Comparison of ENCODE assay signal across 8 cellular contexts in the genomic region with DNA sequence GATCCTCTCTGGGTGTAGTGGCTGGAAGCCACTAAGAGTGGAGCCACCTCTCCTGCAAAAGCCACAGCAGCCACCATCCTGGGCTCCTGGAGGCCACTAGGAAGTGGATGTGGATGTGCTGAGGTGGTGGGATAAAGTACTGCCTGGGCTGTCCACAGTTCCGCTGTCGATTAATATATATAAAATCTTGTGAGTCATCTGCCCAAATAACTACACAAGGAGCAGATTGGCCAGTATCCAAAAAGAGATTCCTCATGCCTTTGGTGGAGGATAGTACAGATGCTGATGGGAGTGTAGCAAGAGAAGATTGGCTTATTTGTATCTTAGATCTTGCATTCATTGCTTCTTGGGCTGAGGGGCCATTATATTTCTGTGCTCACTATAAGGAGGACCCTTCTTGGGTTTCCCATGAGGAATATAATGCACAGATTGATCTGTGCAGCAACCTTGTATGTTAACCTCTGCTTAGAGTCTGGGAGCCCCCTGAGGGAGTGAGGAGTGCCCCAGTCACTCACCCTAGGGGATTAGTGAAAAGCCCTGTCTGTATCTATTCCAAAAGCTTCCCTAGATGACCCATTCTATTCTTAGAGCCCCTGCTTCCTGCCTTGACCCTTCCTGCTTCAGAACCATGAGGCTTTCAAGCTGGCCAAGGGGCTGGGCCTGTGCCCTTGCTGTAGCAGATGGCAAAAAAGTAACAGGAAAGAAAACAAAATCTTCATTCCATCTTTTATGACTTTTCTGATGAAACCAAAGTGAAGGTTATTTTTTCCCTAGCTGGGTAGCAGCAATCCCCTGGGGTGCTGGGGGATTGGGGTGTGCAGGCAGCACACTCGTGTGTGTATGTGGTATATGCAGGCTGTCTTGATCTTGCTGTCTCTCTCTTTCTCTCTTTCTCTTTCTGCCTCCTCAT. TPM values are rescaled to one million over a fixed set of nuclear protein-coding genes. Genes with fewer than 3 reads are reported as not detected.
DNase-seq lines count a peak whose midpoint lies in the region; ATAC-seq and TF ChIP-seq lines count a peak whose summit lies in the region.
"Had no signal": no experiment of that assay in that cellular context is flagged by ENCODE, and none has a peak within 500 bp of the region (broad histone marks: within the 10 kb centered on the region; RNA-seq: fewer than 3 reads in every experiment).

No MANE protein-coding gene starts in this region.

- no peak overlapping the region for H3K4me3 ChIP-seq in fibroblast of villous mesenchyme (ENCODE audit: low read depth, low read length)

- CTCF ChIA-PET in activated B cell treated with CpG ODN at 0.5 μM for 24 hours (lab: Charles Lee): interaction anchor here (2.0 kb wide), 1 partner anchor 61 kb away, joined by 8 read pairs; no protein-coding TSS in a partner anchor

- intact Hi-C loops in activated B cell treated with CpG ODN at 0.5 μM for 24 hours (cut with micrococcal nuclease): loop anchor here (2.0 kb wide), 1 partner anchor 15 kb away; no protein-coding TSS in a partner anchor

- peak overlapping the region; percentile 79 for H3K27ac Mint-ChIP-seq in activated B cell treated with CpG ODN at 0.5 μM for 24 hours
- H3K27ac Mint-ChIP-seq in stimulated activated naive B cell treated with anti-CD40 and anti-IgM and Interleukin-4, amounts not matched to agents 10 μg/mL and 1 μg/mL and 100 μg/mL, for 72 hours: peak overlapping the region; percentile 71

- H3K36me3 Mint-ChIP-seq in activated B cell treated with CpG ODN at 0.5 μM for 24 hours (ENCODE audit: low read depth): peaks cover 92% of the 10 kb centered on the region
- peaks cover 29 to 51% of the 10 kb centered on the region in 2 donors for H3K36me3 Mint-ChIP-seq in stimulated activated naive B cell treated with anti-CD40 and anti-IgM and Interleukin-4, amounts not matched to agents 10 μg/mL and 1 μg/mL and 100 μg/mL, for 72 hours

- peak; percentile 53 for DNase-seq in H4 (ENCODE audit: low spot score)
- DNase-seq in activated B cell treated with CpG ODN at 0.5 μM for 24 hours: no peak
- DNase-seq in fibroblast of villous mesenchyme (ENCODE audit: low read depth): peak; percentile 89
- no peak for DNase-seq in stimulated activated naive B cell treated with anti-CD40 and anti-IgM and Interleukin-4, amounts not matched to agents 10 μg/mL and 1 μg/mL and 100 μg/mL, for 72 hours
- no peak for DNase-seq in cerebellum (ENCODE audit: low spot score)
- no peak for DNase-seq in NCI-H1092 treated with DMSO at 0.1 percent for 48 hours (lab: John Stamatoyannopoulos, UW)
- DNase-seq: NCI-H2171 had no signal

- H3K4me3 Mint-ChIP-seq in activated B cell treated with CpG ODN at 0.5 μM for 24 hours: peak overlapping the region; percentile 6
- H3K4me3 Mint-ChIP-seq in stimulated activated naive B cell treated with anti-CD40 and anti-IgM and Interleukin-4, amounts not matched to agents 10 μg/mL and 1 μg/mL and 100 μg/mL, for 72 hours: peak overlapping the region; percentile 54 to 64

- H3K9me3 Mint-ChIP-seq in activated B cell treated with CpG ODN at 0.5 μM for 24 hours: no peaks in the 10 kb centered on the region
- peaks cover 0 to 2% of the 10 kb centered on the region in 2 donors for H3K9me3 Mint-ChIP-seq in stimulated activated naive B cell treated with anti-CD40 and anti-IgM and Interleukin-4, amounts not matched to agents 10 μg/mL and 1 μg/mL and 100 μg/mL, for 72 hours

- POLR2A ChIA-PET in activated B cell treated with CpG ODN at 0.5 μM for 24 hours (lab: Charles Lee): interaction anchor here (0.6 to 1.2 kb wide), 3 partner anchors 11 to 24 kb away, joined by 3 to 5 read pairs (median 4); no protein-coding TSS in a partner anchor

- no peak for TF ChIP-seq CTCF in activated B cell treated with CpG ODN at 0.5 μM for 24 hours (IDR thresholded peaks at IDR 0.05)
- TF ChIP-seq CTCF in fibroblast of villous mesenchyme (IDR thresholded peaks at IDR 0.05; ENCODE audit: insufficient read depth, low read depth, low read length): no peak

- H3K4me1 Mint-ChIP-seq in activated B cell treated with CpG ODN at 0.5 μM for 24 hours: peaks cover 100% of the 10 kb centered on the region
- H3K4me1 Mint-ChIP-seq in stimulated activated naive B cell treated with anti-CD40 and anti-IgM and Interleukin-4, amounts not matched to agents 10 μg/mL and 1 μg/mL and 100 μg/mL, for 72 hours: peaks cover 71 to 97% of the 10 kb centered on the region in 2 donors

- no peak for ATAC-seq in activated B cell treated with CpG ODN at 0.5 μM for 24 hours (ENCODE audit: low read depth)
- peak; percentile 66 to 73 for ATAC-seq in stimulated activated naive B cell treated with anti-CD40 and anti-IgM and Interleukin-4, amounts not matched to agents 10 μg/mL and 1 μg/mL and 100 μg/mL, for 72 hours (replicated peaks)
- no peak for ATAC-seq in GM18505 (IDR thresholded peaks at IDR 0.05; ENCODE audit: unreplicated experiment)

- TF ChIP-seq POLR2A in GM18505 (IDR thresholded peaks at IDR 0.05; ENCODE audit: borderline replicate concordance, extremely low read depth, insufficient read depth, insufficient read length): no peak

- no peaks in the 10 kb centered on the region for H3K27me3 Mint-ChIP-seq in activated B cell treated with CpG ODN at 0.5 μM for 24 hours
- H3K27me3 Mint-ChIP-seq in stimulated activated naive B cell treated with anti-CD40 and anti-IgM and Interleukin-4, amounts not matched to agents 10 μg/mL and 1 μg/mL and 100 μg/mL, for 72 hours: no peaks in the 10 kb centered on the region

RNA-seq across cellular contexts. Expression of gene RCSD1, which starts 31.8 kb away (rescaled TPM):
- not detected in 2 replicates for total RNA-seq in H4 (2014; rRNA removed; shearing (Covaris generic))
- total RNA-seq in activated B cell treated with CpG ODN at 0.5 μM for 24 hours (184 and 185 TPM in 2 replicates), fibroblast of villous mesenchyme (0.64 and 1.3 TPM in 2 replicates), cerebellum (5.3 TPM)

RNA-seq across cellular contexts. Expression of gene MPZL1, which starts 60.0 kb away (rescaled TPM):
- 59.2 and 76.5 TPM in 2 replicates for total RNA-seq in H4 (2014; rRNA removed; shearing (Covaris generic))
- total RNA-seq in activated B cell treated with CpG ODN at 0.5 μM for 24 hours (27.2 and 27.4 TPM in 2 replicates), fibroblast of villous mesenchyme (163 and 358 TPM in 2 replicates), cerebellum (134 TPM)

Comparison
In these comparisons a context has a peak if more than half of its experiments do, and no peak if none do; other contexts are left out.
1. DNase-seq: peak in H4 (single experiment) and fibroblast of villous mesenchyme (single experiment); none in activated B cell treated with CpG ODN at 0.5 μM for 24 hours (single experiment), stimulated activated naive B cell treated with anti-CD40 and anti-IgM and Interleukin-4, amounts not matched to agents 10 μg/mL and 1 μg/mL and 100 μg/mL, for 72 hours (single experiment), cerebellum (single experiment) and NCI-H1092 treated with DMSO at 0.1 percent for 48 hours (single experiment).
2. ATAC-seq: peak in stimulated activated naive B cell treated with anti-CD40 and anti-IgM and Interleukin-4, amounts not matched to agents 10 μg/mL and 1 μg/mL and 100 μg/mL, for 72 hours (2 of 2); none in activated B cell treated with CpG ODN at 0.5 μM for 24 hours (single experiment) and GM18505 (single experiment).
3. RNA of gene RCSD1, which starts 31.8 kb away (total RNA-seq): 184 to 185 TPM in activated B cell treated with CpG ODN at 0.5 μM for 24 hours; 5.3 TPM in cerebellum (single experiment), 0.64 to 1.3 TPM in fibroblast of villous mesenchyme and not detected in H4; every median in the first group is over 10 times any median in the second.